In genomic region chr9:124202447-124202971, GRCh38 we compare ENCODE assay signal across 1 cellular context.
A peak's percentile ranks its signal among the peaks of the same experiment; 100 is the strongest.
TF ChIP-seq lines count a peak whose summit lies in the region.

No MANE protein-coding gene starts in this region.

TF ChIP-seq in HepG2, 621 proteins besides CTCF, POLR2A, EP300 and RAD21 (continued from another document):
- 0 out of 2 replicates have a peak, but pooled peaks have one; percentile 24 for TF ChIP-seq ARID5B (CRISPR knock-in tag; IDR thresholded peaks at IDR 0.05)
- peak; percentile 52; the same call in 1 of the 2 replicates for TF ChIP-seq BCL6 (CRISPR knock-in tag; IDR thresholded peaks at IDR 0.05)
- TF ChIP-seq, protein P1, sequence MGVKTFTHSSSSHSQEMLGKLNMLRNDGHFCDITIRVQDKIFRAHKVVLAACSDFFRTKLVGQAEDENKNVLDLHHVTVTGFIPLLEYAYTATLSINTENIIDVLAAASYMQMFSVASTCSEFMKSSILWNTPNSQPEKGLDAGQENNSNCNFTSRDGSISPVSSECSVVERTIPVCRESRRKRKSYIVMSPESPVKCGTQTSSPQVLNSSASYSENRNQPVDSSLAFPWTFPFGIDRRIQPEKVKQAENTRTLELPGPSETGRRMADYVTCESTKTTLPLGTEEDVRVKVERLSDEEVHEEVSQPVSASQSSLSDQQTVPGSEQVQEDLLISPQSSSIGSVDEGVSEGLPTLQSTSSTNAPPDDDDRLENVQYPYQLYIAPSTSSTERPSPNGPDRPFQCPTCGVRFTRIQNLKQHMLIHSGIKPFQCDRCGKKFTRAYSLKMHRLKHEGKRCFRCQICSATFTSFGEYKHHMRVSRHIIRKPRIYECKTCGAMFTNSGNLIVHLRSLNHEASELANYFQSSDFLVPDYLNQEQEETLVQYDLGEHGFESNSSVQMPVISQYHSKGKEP (CRISPR knock-in tag; IDR thresholded peaks at IDR 0.05): no peak
- TF ChIP-seq RORA (CRISPR knock-in tag; IDR thresholded peaks at IDR 0.05): no peak
- TF ChIP-seq CHCHD3 (CRISPR knock-in tag; IDR thresholded peaks at IDR 0.05): no peak
- no peak for TF ChIP-seq ATM (IDR thresholded peaks at IDR 0.05; ENCODE audit: borderline replicate concordance)
- TF ChIP-seq, protein P2, sequence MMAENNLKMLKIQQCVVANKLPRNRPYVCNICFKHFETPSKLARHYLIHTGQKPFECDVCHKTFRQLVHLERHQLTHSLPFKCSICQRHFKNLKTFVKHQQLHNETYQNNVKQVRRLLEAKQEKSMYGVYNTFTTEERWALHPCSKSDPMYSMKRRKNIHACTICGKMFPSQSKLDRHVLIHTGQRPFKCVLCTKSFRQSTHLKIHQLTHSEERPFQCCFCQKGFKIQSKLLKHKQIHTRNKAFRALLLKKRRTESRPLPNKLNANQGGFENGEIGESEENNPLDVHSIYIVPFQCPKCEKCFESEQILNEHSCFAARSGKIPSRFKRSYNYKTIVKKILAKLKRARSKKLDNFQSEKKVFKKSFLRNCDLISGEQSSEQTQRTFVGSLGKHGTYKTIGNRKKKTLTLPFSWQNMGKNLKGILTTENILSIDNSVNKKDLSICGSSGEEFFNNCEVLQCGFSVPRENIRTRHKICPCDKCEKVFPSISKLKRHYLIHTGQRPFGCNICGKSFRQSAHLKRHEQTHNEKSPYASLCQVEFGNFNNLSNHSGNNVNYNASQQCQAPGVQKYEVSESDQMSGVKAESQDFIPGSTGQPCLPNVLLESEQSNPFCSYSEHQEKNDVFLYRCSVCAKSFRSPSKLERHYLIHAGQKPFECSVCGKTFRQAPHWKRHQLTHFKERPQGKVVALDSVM (CRISPR knock-in tag; IDR thresholded peaks at IDR 0.05): no peak
- no peak for TF ChIP-seq SMARCC2 (IDR thresholded peaks at IDR 0.05)
- no peak for TF ChIP-seq ZSCAN25 (CRISPR knock-in tag; IDR thresholded peaks at IDR 0.05)
- no peak for TF ChIP-seq MLLT10 (CRISPR knock-in tag; IDR thresholded peaks at IDR 0.05)
- TF ChIP-seq MTA1 (CRISPR knock-in tag; IDR thresholded peaks at IDR 0.05; ENCODE audit: borderline replicate concordance): no peak
- TF ChIP-seq YY1 (IDR thresholded peaks at IDR 0.05; ENCODE audit: insufficient read depth, insufficient replicate concordance, low read depth, low read length): no peak
- no peak for TF ChIP-seq TOPORS (CRISPR knock-in tag; IDR thresholded peaks at IDR 0.05)
- TF ChIP-seq ZNF501 (CRISPR knock-in tag; IDR thresholded peaks at IDR 0.05): no peak
- TF ChIP-seq KDM5A (IDR thresholded peaks at IDR 0.05; ENCODE audit: borderline replicate concordance, low read length): no peak
- TF ChIP-seq FIP1L1 (IDR thresholded peaks at IDR 0.05; ENCODE audit: borderline replicate concordance, insufficient read depth, low read depth, low read length): no peak
- TF ChIP-seq REL (CRISPR knock-in tag; conservative IDR thresholded peaks at IDR 0.05): no peak
